13 cellular contexts compared by ENCODE assay signal in the genomic region with DNA sequence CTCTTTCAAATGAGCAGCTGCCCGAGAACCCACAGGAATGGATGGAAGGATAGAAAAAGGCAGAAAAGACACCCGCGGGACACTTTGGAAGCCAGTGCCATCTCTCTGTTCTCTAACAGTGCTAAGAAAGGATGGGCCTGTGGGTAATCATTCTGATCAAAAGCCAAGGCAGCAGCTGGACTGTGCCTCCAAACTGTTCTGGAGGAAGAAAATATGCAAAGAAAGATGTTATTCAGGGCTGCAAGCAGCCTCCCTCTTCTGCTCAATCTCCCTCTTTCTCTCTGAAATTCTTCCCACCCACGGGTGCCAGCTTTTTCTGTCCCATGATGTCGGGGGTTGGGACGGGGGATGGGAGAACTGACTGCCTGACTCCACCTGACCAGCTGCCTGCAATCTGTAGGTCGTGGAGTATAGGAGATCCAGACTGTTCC. TPM values are rescaled to one million over a fixed set of nuclear protein-coding genes. Genes with fewer than 3 reads are reported as not detected.
DNase-seq lines count a peak whose midpoint lies in the region; ATAC-seq and TF ChIP-seq lines count a peak whose summit lies in the region.
"Had no signal": no experiment of that assay in that cellular context is flagged by ENCODE, and none has a peak within 500 bp of the region (broad histone marks: within the 10 kb centered on the region; RNA-seq: fewer than 3 reads in every experiment).

No MANE protein-coding gene starts in this region.

- H3F3A ChIP-seq in PC-3 (ENCODE audit: low read length, unreplicated experiment) = no peaks in the 10 kb centered on the region

- 0 out of 2 replicates have a peak overlapping the region, but pooled peaks have one; percentile 26 for H2AFZ ChIP-seq in PC-3 (ENCODE audit: low read length)
- peak overlapping the region; percentile 73 for H2AFZ ChIP-seq in osteoblast (ENCODE audit: low read length)

- intact Hi-C loops in PC-3 (cut with micrococcal nuclease) = no loop called here

- CTCF ChIA-PET in PC-3 (lab: Charles Lee) = no interaction called here

- no peaks in the 10 kb centered on the region for H3K9me2 ChIP-seq in PC-3 (replicated peaks; ENCODE audit: low read length)

- H3K36me3 ChIP-seq in PC-3 (ENCODE audit: low read depth, low read length) (no peaks in the 10 kb centered on the region), osteoblast (ENCODE audit: insufficient read depth, low read length) (no peaks in the 10 kb centered on the region)

- H3K9ac ChIP-seq in PC-3 (ENCODE audit: low read length) = no peak overlapping the region

- BruUV-seq in PC-3 (replicated peaks; lab: Mats Ljungman, UMichigan) = no TSS peak

- no peaks in the 10 kb centered on the region for H4K20me1 ChIP-seq in PC-3 (ENCODE audit: low read length)
- H4K20me1 ChIP-seq in osteoblast (ENCODE audit: insufficient read depth, low read length) = no peaks in the 10 kb centered on the region

- TF ChIP-seq CTCF in PC-3 (conservative IDR thresholded peaks at IDR 0.05; ENCODE audit: low read depth, low read length) (no peak), osteoblast (IDR thresholded peaks at IDR 0.05; ENCODE audit: extremely low read depth, low read depth, low read length) (no peak)

- peak; percentile 33 for DNase-seq in AG08396 (ENCODE audit: low spot score)
- no peak for DNase-seq in PC-3
- peak; percentile 54 for DNase-seq in fibroblast of gingiva (ENCODE audit: low read depth)
- peak; percentile 73 for DNase-seq in osteoblast (ENCODE audit: insufficient read length, low spot score, missing footprints)
- no peak for DNase-seq in foreskin melanocyte
- DNase-seq in NCI-H1694 treated with DMSO at 0.1 percent for 48 hours (lab: John Stamatoyannopoulos, UW) = no peak
- DNase-seq: activated CD4-positive, alpha-beta T cell treated with anti-CD3 and anti-CD28 coated beads, Interleukin-2, amount 10 ng/mL, durations not matched to agents 7 days and 5 days; NCI-H1436 treated with DMSO at 0.1 percent for 48 hours; T-helper 1 cell had no signal

- POLR2A ChIA-PET in PC-3 (lab: Charles Lee; ENCODE audit: unreplicated experiment) = no interaction called here

- no peak overlapping the region for H3K4me2 ChIP-seq in PC-3 (ENCODE audit: low read length)
- peak overlapping the region; percentile 39 for H3K4me2 ChIP-seq in osteoblast (ENCODE audit: insufficient read depth, low read length)

- H3K27ac ChIP-seq in PC-3 (ENCODE audit: low read length) = no peak overlapping the region
- H3K27ac ChIP-seq in osteoblast (ENCODE audit: low read depth, low read length) = peak overlapping the region; percentile 65
- H3K27ac ChIP-seq: C4-2B had no signal

- ATAC-seq in PC-3 (no peak), GM18502 (IDR thresholded peaks at IDR 0.05; ENCODE audit: poor library complexity, unreplicated experiment) (no peak), GM21390 (IDR thresholded peaks at IDR 0.05; ENCODE audit: unreplicated experiment) (no peak)

- H3K4me3 ChIP-seq in PC-3 (ENCODE audit: low read length) (no peak overlapping the region), osteoblast (ENCODE audit: insufficient read depth, low read length) (peak overlapping the region; percentile 39)

- no peaks in the 10 kb centered on the region for H3K27me3 ChIP-seq in PC-3 (ENCODE audit: low read length)
- no peaks in the 10 kb centered on the region for H3K27me3 ChIP-seq in osteoblast (ENCODE audit: insufficient read depth, low read length)

- H3K4me1 ChIP-seq in PC-3 (ENCODE audit: insufficient read depth, low read length) = peaks cover 6% of the 10 kb centered on the region; the same call in 1 of the 2 replicates
- peaks cover 18% of the 10 kb centered on the region for H3K4me1 ChIP-seq in osteoblast (ENCODE audit: insufficient read depth, low read length)

- H3K9me3 ChIP-seq in PC-3 (ENCODE audit: low read length) = no peaks in the 10 kb centered on the region
- no peaks in the 10 kb centered on the region for H3K9me3 ChIP-seq in osteoblast (ENCODE audit: low read depth, low read length)

- H3K79me2 ChIP-seq in PC-3 (ENCODE audit: low read length) = no peaks in the 10 kb centered on the region
- H3K79me2 ChIP-seq in osteoblast (ENCODE audit: insufficient read depth, low read length) = no peaks in the 10 kb centered on the region

RNA-seq across cellular contexts. Expression of a gene that starts 37.8 kb away (rescaled TPM):
- total RNA-seq in PC-3 (2014; rRNA removed) (1,927 and 1,937 TPM in 2 replicates), osteoblast (1,459 and 1,507 TPM in 2 replicates)

RNA-seq across cellular contexts. Expression of a gene that starts 55.1 kb away (rescaled TPM):
- total RNA-seq in PC-3 (2014; rRNA removed) (0.22 TPM in 1 of 2 replicates, not detected in the other), osteoblast (5.6 and 8.0 TPM in 2 replicates)
- total RNA-seq: activated CD4-positive, alpha-beta T cell treated with anti-CD3 and anti-CD28 coated beads, Interleukin-2, amount 10 ng/mL, durations not matched to agents 7 days and 5 days; HT1080 had no signal

Comparison
In these comparisons a context has a peak if more than half of its experiments do, and no peak if none do; other contexts are left out.
1. DNase-seq: peak in AG08396 (single experiment), fibroblast of gingiva (single experiment) and osteoblast (single experiment); none in PC-3 (single experiment), foreskin melanocyte (single experiment) and NCI-H1694 treated with DMSO at 0.1 percent for 48 hours (single experiment).